In the genomic region with DNA sequence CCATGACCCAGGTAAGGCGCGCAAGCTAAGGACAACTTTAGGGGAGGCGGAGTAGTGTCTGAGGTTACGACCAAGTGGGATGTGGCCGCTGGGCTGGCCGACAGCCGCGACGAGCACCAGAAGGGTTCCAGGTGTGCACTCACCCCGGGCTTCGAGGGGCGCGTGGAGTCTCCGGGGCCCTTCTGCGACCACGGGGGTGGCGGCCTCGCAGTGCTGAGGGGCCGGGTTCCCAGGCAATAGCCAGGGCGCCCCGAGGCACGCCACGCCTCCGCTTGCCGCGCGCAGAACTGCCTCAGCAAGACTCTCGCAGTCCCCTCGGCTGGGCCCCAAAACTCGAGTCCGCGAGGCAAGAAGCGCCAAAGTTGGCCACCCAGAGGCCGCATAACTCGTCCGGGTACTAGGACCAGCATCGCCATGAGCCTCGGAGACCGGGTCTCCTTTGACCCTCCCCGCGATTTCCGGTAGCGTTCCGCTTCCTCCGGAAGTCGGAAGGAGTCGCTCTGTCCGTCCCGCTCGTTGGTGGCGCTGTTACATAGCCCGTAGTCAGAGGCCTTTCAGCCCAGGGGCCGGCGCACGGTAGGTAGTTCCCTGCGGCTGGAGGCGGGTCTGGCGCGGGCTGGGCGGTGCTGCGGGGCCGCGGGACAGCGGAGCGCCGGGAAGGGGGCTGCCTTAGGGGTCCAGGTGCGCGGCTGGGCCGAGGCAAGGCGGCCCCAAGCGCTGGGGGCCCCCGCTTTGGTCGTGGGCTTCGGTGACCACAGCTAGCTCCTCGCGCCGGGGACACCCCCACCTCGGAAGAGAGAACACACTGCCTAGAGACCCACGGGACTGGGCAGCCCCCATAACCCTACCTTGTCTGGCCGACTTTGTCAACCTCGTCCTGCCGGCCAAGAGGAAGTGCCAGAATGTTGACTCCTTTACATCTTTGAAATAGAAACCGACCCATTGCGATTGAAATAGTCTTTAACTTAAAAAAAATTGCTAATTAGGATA, we compare ENCODE assay signal across 1 cellular context.
TF ChIP-seq lines count a peak whose summit lies in the region.

A gene with protein sequence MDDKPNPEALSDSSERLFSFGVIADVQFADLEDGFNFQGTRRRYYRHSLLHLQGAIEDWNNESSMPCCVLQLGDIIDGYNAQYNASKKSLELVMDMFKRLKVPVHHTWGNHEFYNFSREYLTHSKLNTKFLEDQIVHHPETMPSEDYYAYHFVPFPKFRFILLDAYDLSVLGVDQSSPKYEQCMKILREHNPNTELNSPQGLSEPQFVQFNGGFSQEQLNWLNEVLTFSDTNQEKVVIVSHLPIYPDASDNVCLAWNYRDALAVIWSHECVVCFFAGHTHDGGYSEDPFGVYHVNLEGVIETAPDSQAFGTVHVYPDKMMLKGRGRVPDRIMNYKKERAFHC (plus strand): TSS at position 503 of the 990 bp plus-strand sequence. CDS start 7,333 bp downstream, outside the sequence.
A gene (minus strand): TSS at position 442 of the 990 bp plus-strand sequence. CDS start 26 bp downstream, at position 416.

TF ChIP-seq in Ishikawa, 13 proteins besides CTCF, POLR2A, EP300 and RAD21 (continued from another document):
- TF ChIP-seq YY1 (IDR thresholded peaks at IDR 0.05; ENCODE audit: low read depth) (peak; percentile 82), EGR1 (IDR thresholded peaks at IDR 0.05) (no peak), FOXM1 (IDR thresholded peaks at IDR 0.05; ENCODE audit: borderline replicate concordance, low read depth) (no peak), CEBPB (IDR thresholded peaks at IDR 0.05) (no peak)
- TF ChIP-seq, protein P1, sequence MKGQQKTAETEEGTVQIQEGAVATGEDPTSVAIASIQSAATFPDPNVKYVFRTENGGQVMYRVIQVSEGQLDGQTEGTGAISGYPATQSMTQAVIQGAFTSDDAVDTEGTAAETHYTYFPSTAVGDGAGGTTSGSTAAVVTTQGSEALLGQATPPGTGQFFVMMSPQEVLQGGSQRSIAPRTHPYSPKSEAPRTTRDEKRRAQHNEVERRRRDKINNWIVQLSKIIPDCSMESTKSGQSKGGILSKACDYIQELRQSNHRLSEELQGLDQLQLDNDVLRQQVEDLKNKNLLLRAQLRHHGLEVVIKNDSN (IDR thresholded peaks at IDR 0.05) = peak; percentile 5; the same call in 1 of the 2 replicates
